14 cellular contexts compared by ENCODE assay signal in genomic region chr9:4090491-4090890, GRCh38.
"Had no signal": no experiment of that assay in that cellular context is flagged by ENCODE, and none has a peak within 500 bp of the region (broad histone marks: within the 10 kb centered on the region; RNA-seq: fewer than 3 reads in every experiment).

No MANE protein-coding gene starts in this region.

- H3K4me3 ChIP-seq: ascending aorta, left lung, upper lobe of right lung had no signal

- H3K9me3 ChIP-seq: ascending aorta, left lung, upper lobe of right lung had no signal

- H3K27ac Mint-ChIP-seq: activated CD8-positive, alpha-beta T cell treated with anti-CD3 and anti-CD28 coated beads for 36 hours had no signal

- H3K36me3 ChIP-seq: ascending aorta, left lung, upper lobe of right lung had no signal

- H3K27ac ChIP-seq: ascending aorta, left lung, upper lobe of right lung had no signal

- H3K27me3 ChIP-seq: ascending aorta, left lung, upper lobe of right lung had no signal

- H3K4me3 Mint-ChIP-seq: activated CD8-positive, alpha-beta T cell treated with anti-CD3 and anti-CD28 coated beads for 36 hours; nephron had no signal

- ATAC-seq: activated CD8-positive, alpha-beta T cell treated with anti-CD3 and anti-CD28 coated beads for 36 hours; left lung; stimulated activated naive CD8-positive, alpha-beta T cell treated with anti-CD3 and anti-CD28 coated beads, Interleukin-15, Interleukin-2, amounts not matched to agents 100 U/mL and 50 U/mL, for 24 hours; upper lobe of right lung had no signal

- H3K9me3 Mint-ChIP-seq: activated CD8-positive, alpha-beta T cell treated with anti-CD3 and anti-CD28 coated beads for 36 hours; nephron had no signal

- H3K4me1 ChIP-seq: left lung had no signal

- DNase-seq: activated CD8-positive, alpha-beta memory T cell treated with anti-CD3 and anti-CD28 coated beads, Interleukin-2, amount 50 U/mL, for 4 hours; activated CD8-positive, alpha-beta T cell treated with anti-CD3 and anti-CD28 coated beads for 36 hours; activated naive CD4-positive, alpha-beta T cell; caudate nucleus; cortex of kidney; effector CD8-positive, alpha-beta T cell; glutamatergic neuron; left lung; stimulated activated CD4-positive, alpha-beta T cell treated with anti-CD3 and anti-CD28 coated beads, Interleukin-12 subunit alpha, Interleukin-12 subunit beta, amount 100 ng/mL, for 4 hours; stimulated activated CD4-positive, alpha-beta T cell treated with anti-CD3 and anti-CD28 coated beads, Interleukin-2, amount 100 ng/mL, for 48 hours; stimulated activated naive CD8-positive, alpha-beta T cell treated with anti-CD3 and anti-CD28 coated beads, Interleukin-15, Interleukin-2, amounts not matched to agents 100 U/mL and 50 U/mL, for 24 hours; upper lobe of right lung had no signal

- H3K4me1 Mint-ChIP-seq: nephron had no signal
